ENCODE assay signal across 8 cellular contexts in the genomic region with DNA sequence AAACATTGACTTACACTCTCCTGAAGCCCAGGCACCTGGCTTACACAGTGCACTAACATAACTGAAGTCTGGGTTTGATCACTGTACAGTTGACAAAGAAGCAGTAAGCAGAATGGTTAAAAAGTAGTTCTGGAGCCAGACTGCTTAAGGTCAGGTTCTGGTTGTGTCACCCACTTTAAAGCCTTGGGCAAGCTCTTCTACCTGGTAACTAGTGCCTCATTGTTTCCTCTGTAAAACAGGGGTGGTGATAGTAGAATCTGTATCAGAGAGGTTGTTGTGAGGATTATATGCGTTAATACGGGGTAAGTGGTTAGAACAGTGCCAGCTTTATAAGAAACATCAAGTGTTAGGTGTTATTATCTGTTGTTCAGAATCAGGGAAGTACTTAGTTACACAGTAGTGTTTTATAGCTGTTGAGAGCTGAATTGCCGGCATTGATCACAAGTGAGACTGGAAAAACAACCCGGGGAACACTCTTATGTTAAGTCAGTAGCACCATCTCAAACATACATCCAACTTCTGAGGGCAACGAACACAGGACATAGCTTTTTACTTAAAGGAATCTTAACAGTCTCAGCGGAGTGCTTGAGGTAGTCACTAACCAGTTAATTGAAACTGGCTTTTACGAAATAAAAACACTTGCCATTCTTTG. TPM values are rescaled to one million over a fixed set of nuclear protein-coding genes. Genes with fewer than 3 reads are reported as not detected.
DNase-seq lines count a peak whose midpoint lies in the region; ATAC-seq and TF ChIP-seq lines count a peak whose summit lies in the region.

No MANE protein-coding gene starts in this region.

- in situ Hi-C loops in astrocyte of the spinal cord (cut with HindIII; ENCODE audit: low sequenced_read_pairs), result no loop called here

- intact Hi-C loops in mucosa of descending colon (cut with DNase I, micrococcal nuclease), result no loop called here

- DNase-seq in AG04449 (ENCODE audit: low read depth, low spot score) (no peak), HT-29 (ENCODE audit: low spot score) (peak; percentile 65), astrocyte of the spinal cord (ENCODE audit: low read depth, low spot score) (no peak), NCI-H1092 treated with DMSO at 0.1 percent for 48 hours (lab: John Stamatoyannopoulos, UW) (no peak), NCI-H1417 (lab: John Stamatoyannopoulos, UW) (no peak), mucosa of descending colon (no peak), COLO668 (lab: John Stamatoyannopoulos, UW; ENCODE audit: unreplicated experiment) (no peak)

- POLR2A ChIA-PET in AG04449 (lab: Yijun Ruan, JAX), result interaction anchor here (0.6 to 2.0 kb wide), 4 partner anchors 14 to 211 kb away, joined by 3 to 7 read pairs (median 4); no protein-coding TSS in a partner anchor

- H3K4me1 ChIP-seq in muscle layer of colon (ENCODE audit: insufficient read depth, low read length), result peaks cover 62% of the 10 kb centered on the region
- H3K4me1 ChIP-seq in mucosa of descending colon (ENCODE audit: low read depth), result peaks cover 55% of the 10 kb centered on the region

- H3K4me3 ChIP-seq in AG04449 (ENCODE audit: low read depth, low read length), result peak overlapping the region; percentile 96
- H3K4me3 ChIP-seq in astrocyte of the spinal cord (ENCODE audit: low read depth, low read length), result peak overlapping the region; percentile 95
- H3K4me3 ChIP-seq in muscle layer of colon (ENCODE audit: low read depth in 1 of 2, low read length in 2 of 2), result peak overlapping the region; percentile 9 to 22
- H3K4me3 ChIP-seq in mucosa of descending colon, result no peak overlapping the region

- H3K36me3 ChIP-seq in muscle layer of colon (ENCODE audit: insufficient read depth, low read length) (no peaks in the 10 kb centered on the region), mucosa of descending colon (ENCODE audit: low read depth) (no peaks in the 10 kb centered on the region)

- TF ChIP-seq CTCF in AG04449 (IDR thresholded peaks at IDR 0.05; ENCODE audit: insufficient read depth, low read length, missing control alignments), result no peak
- TF ChIP-seq CTCF in astrocyte of the spinal cord (IDR thresholded peaks at IDR 0.05; ENCODE audit: low read depth, low read length), result no peak
- TF ChIP-seq CTCF in mucosa of descending colon (IDR thresholded peaks at IDR 0.05), result no peak

- H3K27me3 ChIP-seq in muscle layer of colon (ENCODE audit: control insufficient read depth in 1 of 2, insufficient read depth in 2 of 2, low read length in 2 of 2), result no peaks in the 10 kb centered on the region

- CTCF ChIA-PET in AG04449 (lab: Yijun Ruan, JAX), result interaction anchor here (0.9 to 5.1 kb wide), 10 partner anchors 13 to 228 kb away, joined by 3 to 42 read pairs (median 4); no protein-coding TSS in a partner anchor

- H3K9ac ChIP-seq in muscle layer of colon (ENCODE audit: low read length), result peak overlapping the region; percentile 12

- ATAC-seq in mucosa of descending colon, result no peak

- peak overlapping the region; percentile 60 for H3K27ac ChIP-seq in muscle layer of colon (ENCODE audit: low read depth, low read length)

- H3K9me3 ChIP-seq in muscle layer of colon (ENCODE audit: low read length), result no peaks in the 10 kb centered on the region
- no peaks in the 10 kb centered on the region for H3K9me3 ChIP-seq in mucosa of descending colon

RNA-seq across cellular contexts. Expression of gene BACH1, which starts 3.7 kb away (rescaled TPM):
- 13.2 and 17.8 TPM in 2 replicates for total RNA-seq in HT-29 (2014; rRNA removed; shearing (Covaris generic))
- 100 to 1,000 TPM in 1 of 3 donors, 10 to 100 TPM in 2; 54.0 to 107 (median 57.2) TPM for total RNA-seq in mucosa of descending colon
